Comparison of ENCODE assay signal across 8 cellular contexts in genomic region chr6:41505084-41506049, GRCh38. TPM values are rescaled to one million over a fixed set of nuclear protein-coding genes. Genes with fewer than 3 reads are reported as not detected.
DNase-seq lines count a peak whose midpoint lies in the region; ATAC-seq, FAIRE-seq and TF ChIP-seq lines count a peak whose summit lies in the region.

No MANE protein-coding gene starts in this region.

- no peak for TF ChIP-seq EP300 in H1 (IDR thresholded peaks at IDR 0.05; ENCODE audit: borderline replicate concordance in 1 of 2, low read depth in 2 of 2, low read length in 2 of 2)

- no peak overlapping the region for H4K5ac ChIP-seq in H1 (ENCODE audit: insufficient read length, low read depth, low read length)

- no peak overlapping the region for H3K4ac ChIP-seq in H1 (replicated peaks; ENCODE audit: insufficient read length, low read depth, low read length)

- peaks cover 8% of the 10 kb centered on the region for H3K23me2 ChIP-seq in H1 (ENCODE audit: low read depth, low read length)

- FAIRE-seq in H1 (lab: Jason Lieb, UNC) = no peak

- H3K56ac ChIP-seq in H1 (replicated peaks; ENCODE audit: insufficient read length, low read depth, low read length) = no peak overlapping the region

- no peak overlapping the region for H3K23ac ChIP-seq in H1 (ENCODE audit: insufficient read length)

- H4K8ac ChIP-seq in H1 (ENCODE audit: extremely low read depth, insufficient read depth, low read length) = no peak overlapping the region

- H2BK20ac ChIP-seq in H1 (ENCODE audit: low read length) = no peak overlapping the region

- H2BK5ac ChIP-seq in H1 (ENCODE audit: low read depth, low read length) = no peak overlapping the region

- no peak; a peak in 1 of 4 replicates for TF ChIP-seq CTCF in H1 (IDR thresholded peaks at IDR 0.05; ENCODE audit: control extremely low read depth in 1 of 3, insufficient read depth in 1 of 3, low read depth in 1 of 3, low read length in 3 of 3)
- no peak for TF ChIP-seq CTCF in lung (IDR thresholded peaks at IDR 0.05; ENCODE audit: control extremely low read depth, extremely low read depth)

- H3K4me1 ChIP-seq in H1 (replicated peaks in 1 of 4; ENCODE audit: control insufficient read depth in 3 of 4, insufficient read depth in 4 of 4, low read length in 3 of 4) = peaks cover 4 to 23% (median 9%) of the 10 kb centered on the region in 4 experiments
- H3K4me1 ChIP-seq in lung (ENCODE audit: control insufficient read depth in 2 of 2, insufficient read depth in 2 of 2, low read length in 2 of 2) = peaks cover 0 to 6% of the 10 kb centered on the region in 2 donors

- no peak overlapping the region; a peak in 1 of 7 replicates for H3K9ac ChIP-seq in H1 (replicated peaks in 1 of 4; ENCODE audit: extremely low read depth in 1 of 4, low read depth in 3 of 4, low read length in 3 of 4)

- H3K4me3 ChIP-seq in H1 (ENCODE audit: extremely low read depth in 1 of 4, insufficient read depth in 2 of 4, low read depth in 3 of 4, low read length in 4 of 4) = peak overlapping the region; percentile 11 to 61 (median 38)
- H3K4me3 ChIP-seq in lung = peak overlapping the region; percentile 5

- no peak overlapping the region for H3K18ac ChIP-seq in H1 (ENCODE audit: extremely low read depth, low read length)

- no peak overlapping the region for H2BK15ac ChIP-seq in H1 (ENCODE audit: low read length)

- no peak overlapping the region for H4K91ac ChIP-seq in H1 (replicated peaks; ENCODE audit: insufficient read length, low read length)

- H2BK120ac ChIP-seq in H1 (replicated peaks; ENCODE audit: low read depth, low read length) = no peak overlapping the region

- peaks cover 32 to 79% (median 70%) of the 10 kb centered on the region in 4 experiments for H3K27me3 ChIP-seq in H1 (replicated peaks in 1 of 4; ENCODE audit: control insufficient read depth in 3 of 4, extremely low read depth in 1 of 4, insufficient read depth in 3 of 4, low read length in 3 of 4)
- no peaks in the 10 kb centered on the region for H3K27me3 ChIP-seq in lung (ENCODE audit: control insufficient read depth, insufficient read depth)

- H3K4me2 ChIP-seq in H1 (ENCODE audit: insufficient read depth in 1 of 2, low read depth in 2 of 2, low read length in 2 of 2) = peak overlapping the region; percentile 75 to 79

- CTCF ChIA-PET in H1 (lab: Charles Lee; ENCODE audit: partially characterized antibody) = interaction anchor here (0.6 to 2.1 kb wide), 17 partner anchors 9 to 182 kb away, joined by 3 to 7 read pairs (median 3); no protein-coding TSS in a partner anchor

- H2AK5ac ChIP-seq in H1 (ENCODE audit: low read depth, low read length) = no peak overlapping the region; the same call in 1 of the 2 replicates

- in situ Hi-C loops in Caki2 (cut with HindIII; ENCODE audit: low pct_unique_long_range_greater_than_20kb, low sequenced_read_pairs) = no loop called here

- H3K79me1 ChIP-seq in H1 (ENCODE audit: low read depth, low read length) = no peaks in the 10 kb centered on the region

- DNase-seq in Caki2 (ENCODE audit: low read depth) (peak; percentile 18), NOMO-1 treated with DMSO at 0.1 percent for 48 hours (lab: John Stamatoyannopoulos, UW; ENCODE audit: unreplicated experiment) (peak; percentile 15), H1 (ENCODE audit: low read depth in 1 of 2, low spot score in 2 of 2) (peak in 1 of 2 experiments; percentile 62), lung (ENCODE audit: low spot score) (peak; percentile 66), stromal cell of bone marrow (ENCODE audit: low read depth) (peak; percentile 31), AML-193 (lab: John Stamatoyannopoulos, UW) (no peak)
- no peak for DNase-seq in activated CD4-positive, CD25-positive, alpha-beta regulatory T cell treated with anti-CD3 and anti-CD28 coated beads, Interleukin-2, amount 50 U/mL, for 72 hours

- H3K27ac ChIP-seq in H1 (ENCODE audit: low read depth, low read length) (no peak overlapping the region), lung (ENCODE audit: low read depth in 1 of 2, low read length in 1 of 2) (peak overlapping the region in 1 of 2 donors; percentile 17)

- WGBS in H1 (ENCODE audit: extremely low coverage in 1 of 2, insufficient coverage in 1 of 2, insufficient read length in 1 of 2, insufficient replicate concordance in 2 of 2, low coverage in 1 of 2, low lambda C conversion rate in 2 of 2, missing lambda C conversion rate in 1 of 2), 2 experiments = 6% methylated on average over 40 of the region's 62 CpGs; no CpG with 5 or more reads in 1 of the 2 experiments
- 4 to 5% methylated on average over 62 of the region's 62 CpGs for WGBS in lung, 2 donors

- no peaks in the 10 kb centered on the region for H3K79me2 ChIP-seq in H1 (ENCODE audit: control insufficient read depth in 1 of 2, insufficient read depth in 2 of 2, low read length in 2 of 2)

- no peak overlapping the region for H3K14ac ChIP-seq in H1 (ENCODE audit: insufficient read length)

- H4K20me1 ChIP-seq in H1 (replicated peaks in 1 of 2; ENCODE audit: control insufficient read depth in 1 of 2, insufficient read depth in 2 of 2, low read length in 2 of 2) = peaks cover 0 to 2% of the 10 kb centered on the region in 2 experiments

- H3K9me3 ChIP-seq in H1 (ENCODE audit: insufficient read depth in 2 of 2, low read depth in 1 of 2, low read length in 1 of 2) (no peaks in the 10 kb centered on the region), lung (ENCODE audit: control insufficient read depth in 2 of 2, insufficient read depth in 1 of 2, low read length in 1 of 2) (no peaks in the 10 kb centered on the region)

- peak; percentile 58 for ATAC-seq in GM19463 (IDR thresholded peaks at IDR 0.05; ENCODE audit: unreplicated experiment)
- no peak for ATAC-seq in lung (ENCODE audit: insufficient read depth, low FRiP score)

- TF ChIP-seq POLR2A in H1 (IDR thresholded peaks at IDR 0.05; ENCODE audit: control extremely low read depth in 1 of 2, low read depth in 2 of 2, low read length in 2 of 2) = no peak

- peak in 1 of 2 experiments; percentile 14; a peak in 1 of 4 replicates for TF ChIP-seq RAD21 in H1 (IDR thresholded peaks at IDR 0.05 in 1 of 2, conservative IDR thresholded peaks at IDR 0.05 in 1 of 2; ENCODE audit: low read depth in 2 of 2, low read length in 2 of 2)

- peak overlapping the region; percentile 43 for H2BK12ac ChIP-seq in H1 (ENCODE audit: low read depth, low read length)

- no peak overlapping the region for H2AFZ ChIP-seq in H1 (ENCODE audit: low read length)

- POLR2A ChIA-PET in H1 (lab: Charles Lee; ENCODE audit: partially characterized antibody) = interaction anchor here (2.2 kb wide), 1 partner anchor 10 kb away, joined by 6 read pairs; no protein-coding TSS in a partner anchor

- H3K36me3 ChIP-seq in H1 (ENCODE audit: control insufficient read depth in 2 of 4, insufficient read depth in 4 of 4, low read length in 3 of 4) (no peaks in the 10 kb centered on the region), lung (ENCODE audit: control insufficient read depth in 2 of 2, insufficient read depth in 2 of 2, low read length in 2 of 2) (no peaks in the 10 kb centered on the region)

TF ChIP-seq in H1, 55 proteins besides CTCF, POLR2A, EP300 and RAD21 (continues in another document):
- no peak for TF ChIP-seq SIRT6 (IDR thresholded peaks at IDR 0.05; ENCODE audit: low read length)
- no peak for TF ChIP-seq RXRA (IDR thresholded peaks at IDR 0.05; ENCODE audit: insufficient read depth, low read depth, low read length)
- no peak for TF ChIP-seq ATF3 (IDR thresholded peaks at IDR 0.05; ENCODE audit: insufficient read depth, low read depth, low read length)
- no peak for TF ChIP-seq POU5F1 (IDR thresholded peaks at IDR 0.05; ENCODE audit: low read depth, low read length)
- TF ChIP-seq YY1 (IDR thresholded peaks at IDR 0.05; ENCODE audit: low read depth, low read length) = no peak
- TF ChIP-seq TAF1 (IDR thresholded peaks at IDR 0.05; ENCODE audit: low read depth, low read length) = peak; percentile 25; the same call in 1 of the 2 replicates
- peak; percentile 44 for TF ChIP-seq ASH2L (IDR thresholded peaks at IDR 0.05; ENCODE audit: low read length)
- no peak for TF ChIP-seq NANOG (IDR thresholded peaks at IDR 0.05; ENCODE audit: insufficient read depth, low read depth, low read length, poor library complexity, severe bottlenecking)
- TF ChIP-seq CHD2 (IDR thresholded peaks at IDR 0.05; ENCODE audit: low read length) = no peak
- no peak for TF ChIP-seq EGR1 (IDR thresholded peaks at IDR 0.05; ENCODE audit: borderline replicate concordance, low read depth, low read length)
- no peak for TF ChIP-seq GABPA (IDR thresholded peaks at IDR 0.05; ENCODE audit: borderline replicate concordance, insufficient read depth, low read length)
- no peak for TF ChIP-seq KDM1A (IDR thresholded peaks at IDR 0.05; ENCODE audit: borderline replicate concordance, low read length)
- TF ChIP-seq MAX (IDR thresholded peaks at IDR 0.05) = peak; percentile 35; the same call in 1 of the 2 replicates
- TF ChIP-seq KDM5A (IDR thresholded peaks at IDR 0.05; ENCODE audit: low read length) = no peak
- TF ChIP-seq BRCA1 (IDR thresholded peaks at IDR 0.05; ENCODE audit: low read depth, low read length) = no peak
- TF ChIP-seq E2F6 (IDR thresholded peaks at IDR 0.05) = peak; percentile 81

RNA-seq across cellular contexts. Expression of gene FOXP4, which starts 40.8 kb away (rescaled TPM):
- total RNA-seq in Caki2 (2014; rRNA removed; shearing (Covaris generic); ENCODE audit: low replicate concordance) = 0.03 and 1.6 TPM in 2 replicates
- 13.3 and 14.7 TPM in 2 replicates for total RNA-seq in H1 (2021; fragmentation: NEBNext Ultra II Directional; extraction: Animal tissue kit (Norgen Biotek cat#: 25700))
- 4.8 and 6.7 TPM in 2 replicates for polyA plus RNA-seq in H1 (2011; rRNA removed)
- 2.2 TPM for polyA plus RNA-seq in H1 (2011; cell fraction: cytosol; rRNA removed)
- 8.8 TPM for polyA plus RNA-seq in H1 (2011; cell fraction: nucleus; rRNA removed)
- polyA plus RNA-seq in H1 (2012, experiment 1 of 2) = 9.6 to 20.8 TPM (median 19.1 TPM) in 4 replicates
- 13.4 TPM for polyA plus RNA-seq in H1 (2012, experiment 2 of 2)
- polyA plus RNA-seq in H1 (2013, experiment 1 of 2) = 5.1 TPM
- 5.1 TPM for polyA plus RNA-seq in H1 (2013, experiment 2 of 2)
- 2.0 and 2.4 TPM in 2 replicates for polyA minus RNA-seq in H1 (2011; rRNA and poly(A)+ RNA removed)
- 9.3 TPM for polyA minus RNA-seq in H1 (2011; cell fraction: cytosol; rRNA and poly(A)+ RNA removed)
- 5.1 TPM for polyA minus RNA-seq in H1 (2011; cell fraction: nucleus; rRNA and poly(A)+ RNA removed)
- 10 to 100 TPM; 22.6 to 35.0 TPM for total RNA-seq in lung
- polyA plus RNA-seq in lung = 10 to 100 TPM; 12.8 to 21.7 TPM

Comparison
In these comparisons a context has a peak if more than half of its experiments do, and no peak if none do; other contexts are left out.
1. DNase-seq: peak in Caki2 (single experiment), NOMO-1 treated with DMSO at 0.1 percent for 48 hours (single experiment), lung (single experiment) and stromal cell of bone marrow (single experiment); none in AML-193 (0 of 2) and activated CD4-positive, CD25-positive, alpha-beta regulatory T cell treated with anti-CD3 and anti-CD28 coated beads, Interleukin-2, amount 50 U/mL, for 72 hours (single experiment).